In genomic region chr7:155069992-155070827, GRCh38 we compare ENCODE assay signal across 9 cellular contexts. TPM values are rescaled to one million over a fixed set of nuclear protein-coding genes. Genes with fewer than 3 reads are reported as not detected.
DNase-seq lines count a peak whose midpoint lies in the region; ATAC-seq, FAIRE-seq and TF ChIP-seq lines count a peak whose summit lies in the region.
"Had no signal": no experiment of that assay in that cellular context is flagged by ENCODE, and none has a peak within 500 bp of the region (broad histone marks: within the 10 kb centered on the region; RNA-seq: fewer than 3 reads in every experiment).

HTR5A (plus strand) TSS chr7:155070324; CDS start chr7:155070900, 576 bp downstream.

- no peaks in the 10 kb centered on the region for H4K20me1 ChIP-seq in astrocyte (ENCODE audit: insufficient read depth, low read length)
- no peaks in the 10 kb centered on the region for H4K20me1 ChIP-seq in hepatocyte (ENCODE audit: insufficient read depth, poor library complexity, severe bottlenecking)

- intact Hi-C loops in gastrocnemius medialis (cut with DNase I; ENCODE audit: low total_unique reads), result no loop called here

- ATAC-seq in GM21360 (IDR thresholded peaks at IDR 0.05; ENCODE audit: unreplicated experiment) (peak; percentile 98), gastrocnemius medialis (peak in 1 of 2 donors; percentile 41)

- no peaks in the 10 kb centered on the region for H3K9me3 Mint-ChIP-seq in astrocyte (ENCODE audit: unreplicated experiment)
- H3K9me3 Mint-ChIP-seq: T-helper 1 cell treated with Interleukin-12 subunit alpha and Interleukin-12 subunit beta and Interleukin-4 antibody, amounts not matched to agents 30 μg/mL and 1 μg/mL, for 36 hours had no signal

- H3K4me3 ChIP-seq in HL-60 (replicated peaks; ENCODE audit: insufficient read depth, low read length) (no peak within 1 kb of the TSS), astrocyte (ENCODE audit: insufficient read depth, low read depth, low read length) (no peak within 1 kb of the TSS), hepatocyte (no peak within 1 kb of the TSS), gastrocnemius medialis (no peak within 1 kb of the TSS)

- no peak within 1 kb of the TSS for H3K27ac Mint-ChIP-seq in astrocyte (ENCODE audit: unreplicated experiment)
- H3K27ac Mint-ChIP-seq: T-helper 1 cell treated with Interleukin-12 subunit alpha and Interleukin-12 subunit beta and Interleukin-4 antibody, amounts not matched to agents 30 μg/mL and 1 μg/mL, for 36 hours had no signal

- peaks cover 1% of the 10 kb centered on the region for H3K36me3 Mint-ChIP-seq in astrocyte (ENCODE audit: low read depth, unreplicated experiment)

- no peak for TF ChIP-seq POLR2A in gastrocnemius medialis (IDR thresholded peaks at IDR 0.05)

- H3K9me3 ChIP-seq in astrocyte (ENCODE audit: insufficient read depth, low read depth, low read length) (no peaks in the 10 kb centered on the region), hepatocyte (ENCODE audit: low read depth) (no peaks in the 10 kb centered on the region), gastrocnemius medialis (no peaks in the 10 kb centered on the region)

- H3K9ac ChIP-seq in astrocyte (ENCODE audit: low read length), result no peak within 1 kb of the TSS

- H3K36me3 ChIP-seq in astrocyte (ENCODE audit: insufficient read depth, low read length), result no peaks in the 10 kb centered on the region
- H3K36me3 ChIP-seq in hepatocyte (replicated peaks; ENCODE audit: insufficient read depth, low read depth), result no peaks in the 10 kb centered on the region
- no peaks in the 10 kb centered on the region for H3K36me3 ChIP-seq in gastrocnemius medialis

- H3K27me3 ChIP-seq in HL-60 (ENCODE audit: insufficient read depth, poor library complexity, severe bottlenecking), result peaks cover 4% of the 10 kb centered on the region
- H3K27me3 ChIP-seq in astrocyte (ENCODE audit: insufficient read depth, low read length), result peaks cover 2% of the 10 kb centered on the region
- peaks cover 8% of the 10 kb centered on the region for H3K27me3 ChIP-seq in hepatocyte
- peaks cover 0 to 7% (median 3%) of the 10 kb centered on the region in 3 donors for H3K27me3 ChIP-seq in gastrocnemius medialis

- peak within 1 kb of the TSS; percentile 64 for H3K4me2 ChIP-seq in astrocyte (ENCODE audit: low read length)
- peak within 1 kb of the TSS; percentile 71 for H3K4me2 ChIP-seq in hepatocyte

- H2AFZ ChIP-seq in astrocyte (ENCODE audit: low read depth, low read length), result no peak within 1 kb of the TSS
- no peak within 1 kb of the TSS for H2AFZ ChIP-seq in hepatocyte

- H3K4me1 ChIP-seq in astrocyte (ENCODE audit: insufficient read depth, low read length) (peaks cover 3% of the 10 kb centered on the region), hepatocyte (ENCODE audit: insufficient read depth) (no peaks in the 10 kb centered on the region), gastrocnemius medialis (peaks cover 0 to 6% of the 10 kb centered on the region in 2 donors)

- WGBS in hepatocyte (ENCODE audit: low lambda C conversion rate, missing lambda C conversion rate), result 9% methylated on average over 49 of the region's 49 CpGs

- no peaks in the 10 kb centered on the region for H3K9me2 ChIP-seq in hepatocyte (replicated peaks; ENCODE audit: insufficient read depth)

- DNase-seq in COR-L47 (lab: John Stamatoyannopoulos, UW) (peak; percentile 49), HL-60 (ENCODE audit: low read depth in 1 of 2, low spot score in 1 of 2) (peak; percentile 60 to 77), T-helper 9 cell (peak; percentile 67), astrocyte (ENCODE audit: low read depth) (peak; percentile 67), hepatocyte (ENCODE audit: low spot score) (peak; percentile 95), gastrocnemius medialis (peak; percentile 6 to 20), NK-92 (lab: John Stamatoyannopoulos, UW; ENCODE audit: unreplicated experiment) (no peak)

- peaks cover 4% of the 10 kb centered on the region for H3K4me1 Mint-ChIP-seq in astrocyte (ENCODE audit: low read depth, unreplicated experiment)

- no peaks in the 10 kb centered on the region for H3K79me2 ChIP-seq in astrocyte (ENCODE audit: insufficient read depth, low read length)
- H3K79me2 ChIP-seq in hepatocyte, result no peaks in the 10 kb centered on the region

- no peak within 1 kb of the TSS for H3K4me3 Mint-ChIP-seq in astrocyte (ENCODE audit: unreplicated experiment)
- H3K4me3 Mint-ChIP-seq: T-helper 1 cell treated with Interleukin-12 subunit alpha and Interleukin-12 subunit beta and Interleukin-4 antibody, amounts not matched to agents 30 μg/mL and 1 μg/mL, for 36 hours had no signal

- FAIRE-seq in astrocyte (lab: Jason Lieb, UNC), result no peak

- peaks cover 48% of the 10 kb centered on the region for H3K27me3 Mint-ChIP-seq in astrocyte (ENCODE audit: low read depth, unreplicated experiment)

- no peak within 1 kb of the TSS for H3K27ac ChIP-seq in HL-60 (replicated peaks)
- no peak within 1 kb of the TSS for H3K27ac ChIP-seq in astrocyte (ENCODE audit: low read depth, low read length)
- no peak within 1 kb of the TSS for H3K27ac ChIP-seq in hepatocyte
- no peak within 1 kb of the TSS for H3K27ac ChIP-seq in gastrocnemius medialis

- in situ Hi-C loops in gastrocnemius medialis (cut with MboI; ENCODE audit: low sequenced_read_pairs in 4 of 4), result no loop called here

- TF ChIP-seq CTCF in HL-60 (IDR thresholded peaks at IDR 0.05; ENCODE audit: insufficient read depth, low read length) (no peak), astrocyte (IDR thresholded peaks at IDR 0.05; ENCODE audit: insufficient read depth, low read depth, low read length) (no peak), hepatocyte (IDR thresholded peaks at IDR 0.05; ENCODE audit: poor library complexity) (no peak), gastrocnemius medialis (IDR thresholded peaks at IDR 0.05 in 4 of 5, conservative IDR thresholded peaks at IDR 0.05 in 1 of 5) (no peak)

RNA-seq across cellular contexts. Expression of gene HTR5A, which starts in this region (rescaled TPM):
- total RNA-seq in astrocyte (not detected in 2 replicates), hepatocyte (not detected in 2 replicates), gastrocnemius medialis (not detected)
- polyA plus RNA-seq in hepatocyte, result not detected in 2 replicates

Comparison
In these comparisons a context has a peak if more than half of its experiments do, and no peak if none do; other contexts are left out.
1. Peak in DNase-seq and H3K4me2 ChIP-seq in astrocyte; RNA of the gene not detected or under 1 TPM.
2. Peak in DNase-seq and H3K4me2 ChIP-seq in hepatocyte; RNA of the gene not detected or under 1 TPM.
3. Peak in DNase-seq in gastrocnemius medialis; RNA of the gene not detected or under 1 TPM.